In the genomic region with DNA sequence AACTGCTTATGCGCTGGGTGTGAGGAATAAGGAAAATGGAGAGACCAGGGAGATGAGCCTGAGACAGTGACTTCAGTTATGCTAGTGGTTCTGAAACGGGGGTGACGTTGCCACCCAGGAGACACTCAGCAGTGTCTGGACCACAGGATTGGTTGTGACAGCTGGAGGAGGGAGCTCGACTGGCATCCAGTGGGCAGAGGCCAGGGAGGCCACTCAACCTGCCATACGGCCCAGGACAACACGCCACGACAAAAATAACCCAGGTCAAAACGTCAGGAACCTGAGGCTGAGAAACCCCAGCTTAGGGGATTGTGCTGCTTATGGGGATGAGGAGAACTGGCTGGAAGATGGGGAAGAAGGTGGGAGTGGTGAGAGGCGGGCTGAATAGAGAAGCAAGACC, we compare ENCODE assay signal across 13 cellular contexts. TPM values are rescaled to one million over a fixed set of nuclear protein-coding genes. Genes with fewer than 3 reads are reported as not detected.
A peak's percentile ranks its signal among the peaks of the same experiment; 100 is the strongest.
DNase-seq lines count a peak whose midpoint lies in the region; ATAC-seq and TF ChIP-seq lines count a peak whose summit lies in the region.
"Had no signal": no experiment of that assay in that cellular context is flagged by ENCODE, and none has a peak within 500 bp of the region (broad histone marks: within the 10 kb centered on the region; RNA-seq: fewer than 3 reads in every experiment).

No MANE protein-coding gene starts in this region.

- TF ChIP-seq CTCF in nephron (IDR thresholded peaks at IDR 0.05; ENCODE audit: unreplicated experiment in 3 of 3) (no peak), progenitor cell of endocrine pancreas (IDR thresholded peaks at IDR 0.05; ENCODE audit: unreplicated experiment) (no peak)

- H3K4me3 Mint-ChIP-seq in nephron (no peak overlapping the region), progenitor cell of endocrine pancreas (ENCODE audit: low read depth) (no peak overlapping the region)

- H3K27me3 Mint-ChIP-seq in nephron (ENCODE audit: low read depth) (peaks cover 3% of the 10 kb centered on the region), progenitor cell of endocrine pancreas (no peaks in the 10 kb centered on the region)

- H3K4me1 Mint-ChIP-seq in nephron (peaks cover 5% of the 10 kb centered on the region), progenitor cell of endocrine pancreas (ENCODE audit: low read depth) (no peaks in the 10 kb centered on the region)

- H3K9me3 Mint-ChIP-seq in nephron (no peaks in the 10 kb centered on the region), progenitor cell of endocrine pancreas (ENCODE audit: low read depth) (no peaks in the 10 kb centered on the region)
- H3K9me3 Mint-ChIP-seq: CD8-positive, alpha-beta memory T cell had no signal

- H3K27ac Mint-ChIP-seq in nephron (peak overlapping the region; percentile 82 to 97 (median 96)), progenitor cell of endocrine pancreas (peak overlapping the region; percentile 50)

- DNase-seq in left ventricle myocardium superior (no peak), cardiac septum (ENCODE audit: low spot score) (no peak), progenitor cell of endocrine pancreas (ENCODE audit: low spot score, unreplicated experiment) (no peak), SW 1271 (lab: John Stamatoyannopoulos, UW) (no peak)
- DNase-seq: 8988T; AML-193; Caco-2; CD8-positive, alpha-beta memory T cell; GF-D8 had no signal

- ATAC-seq in left ventricle myocardium superior (peak; percentile 52), HG03457 (IDR thresholded peaks at IDR 0.05; ENCODE audit: unreplicated experiment) (no peak), HG03469 (IDR thresholded peaks at IDR 0.05; ENCODE audit: unreplicated experiment) (no peak)

- intact Hi-C loops in left ventricle myocardium superior (cut with micrococcal nuclease) (no loop called here), cardiac septum (cut with DNase I) (no loop called here)

- H3K36me3 Mint-ChIP-seq in nephron (ENCODE audit: low read depth) (peaks cover 60% of the 10 kb centered on the region), progenitor cell of endocrine pancreas (ENCODE audit: insufficient read depth) (peaks cover 20% of the 10 kb centered on the region)

RNA-seq across cellular contexts. Expression of a gene that starts 10.4 kb away (rescaled TPM):
- total RNA-seq in left ventricle myocardium superior (18.4 TPM), cardiac septum (24.4 TPM), progenitor cell of endocrine pancreas (15.3 and 19.1 TPM in 2 replicates)

RNA-seq across cellular contexts. Expression of a gene that starts 31.7 kb away (rescaled TPM):
- total RNA-seq in left ventricle myocardium superior = not detected
- total RNA-seq in cardiac septum = not detected
- not detected in 2 replicates for total RNA-seq in progenitor cell of endocrine pancreas
- total RNA-seq: Caco-2, H1 had no signal
